8 cellular contexts compared by ENCODE assay signal in the genomic region with DNA sequence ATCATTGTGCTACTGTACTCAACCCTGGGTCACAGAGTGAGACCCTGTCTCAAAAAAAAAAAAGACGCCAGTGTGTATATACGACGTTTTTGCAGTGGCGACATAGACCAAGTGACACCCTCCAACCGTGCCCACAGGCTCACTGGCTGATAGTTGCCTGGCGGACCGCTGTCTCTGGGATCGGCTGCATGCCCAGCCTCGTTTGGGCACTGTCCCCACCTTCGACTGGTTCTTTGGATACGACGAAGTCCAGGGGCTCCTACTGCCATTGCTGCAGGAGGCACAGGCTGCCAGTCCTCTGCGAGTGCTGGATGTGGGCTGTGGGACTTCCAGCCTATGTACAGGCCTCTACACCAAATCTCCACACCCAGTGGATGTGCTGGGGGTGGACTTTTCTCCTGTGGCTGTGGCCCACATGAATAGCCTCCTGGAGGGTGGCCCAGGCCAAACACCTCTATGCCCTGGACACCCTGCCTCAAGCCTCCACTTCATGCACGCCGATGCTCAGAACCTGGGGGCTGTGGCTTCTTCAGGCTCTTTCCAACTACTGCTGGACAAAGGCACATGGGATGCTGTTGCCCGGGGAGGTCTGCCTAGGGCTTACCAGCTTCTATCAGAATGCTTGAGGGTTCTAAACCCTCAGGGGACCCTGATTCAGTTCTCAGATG. TPM values are rescaled to one million over a fixed set of nuclear protein-coding genes. Genes with fewer than 3 reads are reported as not detected.
DNase-seq lines count a peak whose midpoint lies in the region; ATAC-seq and TF ChIP-seq lines count a peak whose summit lies in the region.

No MANE protein-coding gene starts in this region.

- H4K12ac ChIP-seq in trophoblast cell (ENCODE audit: low read depth, low read length): peak overlapping the region; percentile 0

- H2BK120ac ChIP-seq in trophoblast cell (ENCODE audit: insufficient read depth, low read length, poor library complexity): no peak overlapping the region

- WGBS in trophoblast cell (ENCODE audit: extremely low coverage, insufficient coverage, insufficient read length): no CpG with 5 or more reads among the region's 16 CpGs

- H4K8ac ChIP-seq in trophoblast cell (ENCODE audit: low read depth, low read length): no peak overlapping the region

- ATAC-seq in RWPE2 (ENCODE audit: low read depth): peak; percentile 3; the same call in 1 of the 3 replicates
- no peak for ATAC-seq in HG03520 (IDR thresholded peaks at IDR 0.05; ENCODE audit: unreplicated experiment)
- ATAC-seq in sciatic nerve: no peak
- ATAC-seq in HG02610 (IDR thresholded peaks at IDR 0.05; ENCODE audit: unreplicated experiment): no peak
- no peak for ATAC-seq in HG02973 (IDR thresholded peaks at IDR 0.05; ENCODE audit: unreplicated experiment)

- H3K27ac ChIP-seq in RWPE2 (ENCODE audit: poor library complexity, severe bottlenecking) (peak overlapping the region; percentile 84), trophoblast cell (ENCODE audit: low read depth, low read length) (no peak overlapping the region)

- H4K91ac ChIP-seq in trophoblast cell (ENCODE audit: low read depth, low read length): peak overlapping the region; percentile 75

- H3K79me1 ChIP-seq in trophoblast cell (ENCODE audit: low read length): peaks cover 16% of the 10 kb centered on the region

- H3K27me3 ChIP-seq in RWPE2 (ENCODE audit: insufficient read depth, poor library complexity, severe bottlenecking) (no peaks in the 10 kb centered on the region), trophoblast cell (ENCODE audit: insufficient read depth, low read length) (no peaks in the 10 kb centered on the region)

- no peak overlapping the region for H2AFZ ChIP-seq in trophoblast cell (ENCODE audit: insufficient read depth, low read length, poor library complexity)

- no peak for DNase-seq in RWPE2 (ENCODE audit: low spot score)
- DNase-seq in epithelial cell of proximal tubule (ENCODE audit: low read depth): no peak
- no peak for DNase-seq in trophoblast cell
- no peak for DNase-seq in sciatic nerve (ENCODE audit: low spot score)

- H3K4me2 ChIP-seq in trophoblast cell (ENCODE audit: low read length): peak overlapping the region; percentile 68

- H3K36me3 ChIP-seq in RWPE2 (ENCODE audit: low read depth): peaks cover 28% of the 10 kb centered on the region
- H3K36me3 ChIP-seq in trophoblast cell (ENCODE audit: control insufficient read depth in 1 of 2, insufficient read depth in 2 of 2, low read length in 2 of 2): peaks cover 13 to 28% of the 10 kb centered on the region in 2 experiments

- H3K4me1 ChIP-seq in RWPE2 (ENCODE audit: insufficient read depth, poor library complexity, severe bottlenecking) (peaks cover 6% of the 10 kb centered on the region), trophoblast cell (ENCODE audit: control insufficient read depth in 1 of 2, insufficient read depth in 2 of 2, low read length in 2 of 2) (peaks cover 10% of the 10 kb centered on the region in 2 experiments)

- H3K79me2 ChIP-seq in trophoblast cell (ENCODE audit: control insufficient read depth, insufficient read depth, low read length, poor library complexity): peaks cover 18% of the 10 kb centered on the region

- H2BK5ac ChIP-seq in trophoblast cell (ENCODE audit: low read depth, low read length, poor library complexity): no peak overlapping the region

- TF ChIP-seq CTCF in RWPE2 (IDR thresholded peaks at IDR 0.05; ENCODE audit: poor library complexity, severe bottlenecking) (no peak), epithelial cell of proximal tubule (conservative IDR thresholded peaks at IDR 0.05; ENCODE audit: low read depth, low read length) (no peak)

- H3K9ac ChIP-seq in trophoblast cell (ENCODE audit: low read length): no peak overlapping the region

- no peak overlapping the region for H2AK5ac ChIP-seq in trophoblast cell (ENCODE audit: low read length)

- peak overlapping the region; percentile 49 for H3K18ac ChIP-seq in trophoblast cell (ENCODE audit: low read length)

- intact Hi-C loops in sciatic nerve (cut with DNase I): loop anchor here (5.0 kb wide), 1 partner anchor 1749 kb away; no protein-coding TSS in a partner anchor

- H3K4ac ChIP-seq in trophoblast cell (ENCODE audit: low read depth, low read length): peak overlapping the region; percentile 93

- H3K4me3 ChIP-seq in GM08714 (ENCODE audit: low read length) (peak overlapping the region; percentile 83; the same call in 1 of the 2 replicates), RWPE2 (ENCODE audit: severe bottlenecking) (peak overlapping the region; percentile 88), epithelial cell of proximal tubule (ENCODE audit: low read depth, low read length) (peak overlapping the region; percentile 69), trophoblast cell (ENCODE audit: low read depth, low read length) (peak overlapping the region; percentile 23)

- H3K14ac ChIP-seq in trophoblast cell (ENCODE audit: low read length): peak overlapping the region; percentile 87

- no peak overlapping the region for H2BK12ac ChIP-seq in trophoblast cell (ENCODE audit: low read length)

- H3K23ac ChIP-seq in trophoblast cell (ENCODE audit: low read length): no peak overlapping the region

- H3K9me3 ChIP-seq in RWPE2 (ENCODE audit: severe bottlenecking) (no peaks in the 10 kb centered on the region), trophoblast cell (ENCODE audit: insufficient read depth, low read depth, low read length) (no peaks in the 10 kb centered on the region)

RNA-seq across cellular contexts. Expression of a gene that starts 1.3 kb away (rescaled TPM):
- total RNA-seq in epithelial cell of proximal tubule: 21.0 and 26.3 TPM in 2 replicates
- 15.7 and 17.7 TPM in 2 replicates for polyA plus RNA-seq in trophoblast cell (2013)
- total RNA-seq in sciatic nerve: 7.1 TPM

RNA-seq across cellular contexts. Expression of a gene that starts 1.4 kb away (rescaled TPM):
- total RNA-seq in epithelial cell of proximal tubule: 125 and 129 TPM in 2 replicates
- 147 and 149 TPM in 2 replicates for polyA plus RNA-seq in trophoblast cell (2013)
- total RNA-seq in sciatic nerve: 25.1 TPM

RNA-seq across cellular contexts. Expression of a gene that starts 5.1 kb away (rescaled TPM):
- total RNA-seq in epithelial cell of proximal tubule (18.6 and 27.9 TPM in 2 replicates), sciatic nerve (7.1 TPM)
- 6.3 and 6.9 TPM in 2 replicates for polyA plus RNA-seq in trophoblast cell (2013)

RNA-seq across cellular contexts. Expression of a gene that starts 5.7 kb away (rescaled TPM):
- total RNA-seq in epithelial cell of proximal tubule: 2.2 and 3.0 TPM in 2 replicates
- polyA plus RNA-seq in trophoblast cell (2013): 4.3 and 4.5 TPM in 2 replicates
- 4.9 TPM for total RNA-seq in sciatic nerve

RNA-seq across cellular contexts. Expression of a gene that starts 12.5 kb away (rescaled TPM):
- 162 and 235 TPM in 2 replicates for total RNA-seq in epithelial cell of proximal tubule
- 122 and 123 TPM in 2 replicates for polyA plus RNA-seq in trophoblast cell (2013)
- total RNA-seq in sciatic nerve: 79.6 TPM

Comparison
In these comparisons a context has a peak if more than half of its experiments do, and no peak if none do; other contexts are left out.
1. H3K4me3 ChIP-seq: peak in every context shown above with its lines; median percentile 88 in RWPE2; 83 in GM08714; 69 in epithelial cell of proximal tubule; 23 in trophoblast cell.